In the genomic region with DNA sequence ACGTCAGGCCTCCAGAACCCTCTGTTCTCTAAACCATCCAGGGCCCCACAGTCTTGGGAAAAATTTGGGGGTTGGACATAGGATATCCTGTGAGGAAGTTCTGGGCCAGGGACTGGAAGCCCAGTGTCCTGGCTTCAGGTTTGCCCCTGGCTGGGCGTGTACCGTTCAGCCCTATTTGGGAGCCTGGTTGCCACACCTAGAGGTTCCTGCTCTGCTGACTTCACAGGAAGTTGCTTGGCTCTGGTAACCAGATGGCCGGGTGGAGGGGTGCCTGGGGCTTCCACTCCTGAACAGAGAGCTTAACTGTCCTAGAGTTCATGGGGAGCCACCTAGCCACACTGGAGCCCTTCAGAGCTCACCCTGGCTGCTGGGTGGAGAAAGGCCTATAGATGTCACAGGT, we compare ENCODE assay signal across 1 cellular context.
TF ChIP-seq lines count a peak whose summit lies in the region.

No MANE protein-coding gene starts in this region.

TF ChIP-seq in GM12878, 131 proteins besides CTCF, POLR2A, EP300 and RAD21:
- TF ChIP-seq SPI1 (IDR thresholded peaks at IDR 0.05; ENCODE audit: borderline replicate concordance, insufficient read depth, low read depth, low read length) (no peak), ZNF384 (IDR thresholded peaks at IDR 0.05; ENCODE audit: borderline replicate concordance, low read depth, low read length) (no peak), LARP7 (IDR thresholded peaks at IDR 0.05) (no peak)
- TF ChIP-seq, protein P1, sequence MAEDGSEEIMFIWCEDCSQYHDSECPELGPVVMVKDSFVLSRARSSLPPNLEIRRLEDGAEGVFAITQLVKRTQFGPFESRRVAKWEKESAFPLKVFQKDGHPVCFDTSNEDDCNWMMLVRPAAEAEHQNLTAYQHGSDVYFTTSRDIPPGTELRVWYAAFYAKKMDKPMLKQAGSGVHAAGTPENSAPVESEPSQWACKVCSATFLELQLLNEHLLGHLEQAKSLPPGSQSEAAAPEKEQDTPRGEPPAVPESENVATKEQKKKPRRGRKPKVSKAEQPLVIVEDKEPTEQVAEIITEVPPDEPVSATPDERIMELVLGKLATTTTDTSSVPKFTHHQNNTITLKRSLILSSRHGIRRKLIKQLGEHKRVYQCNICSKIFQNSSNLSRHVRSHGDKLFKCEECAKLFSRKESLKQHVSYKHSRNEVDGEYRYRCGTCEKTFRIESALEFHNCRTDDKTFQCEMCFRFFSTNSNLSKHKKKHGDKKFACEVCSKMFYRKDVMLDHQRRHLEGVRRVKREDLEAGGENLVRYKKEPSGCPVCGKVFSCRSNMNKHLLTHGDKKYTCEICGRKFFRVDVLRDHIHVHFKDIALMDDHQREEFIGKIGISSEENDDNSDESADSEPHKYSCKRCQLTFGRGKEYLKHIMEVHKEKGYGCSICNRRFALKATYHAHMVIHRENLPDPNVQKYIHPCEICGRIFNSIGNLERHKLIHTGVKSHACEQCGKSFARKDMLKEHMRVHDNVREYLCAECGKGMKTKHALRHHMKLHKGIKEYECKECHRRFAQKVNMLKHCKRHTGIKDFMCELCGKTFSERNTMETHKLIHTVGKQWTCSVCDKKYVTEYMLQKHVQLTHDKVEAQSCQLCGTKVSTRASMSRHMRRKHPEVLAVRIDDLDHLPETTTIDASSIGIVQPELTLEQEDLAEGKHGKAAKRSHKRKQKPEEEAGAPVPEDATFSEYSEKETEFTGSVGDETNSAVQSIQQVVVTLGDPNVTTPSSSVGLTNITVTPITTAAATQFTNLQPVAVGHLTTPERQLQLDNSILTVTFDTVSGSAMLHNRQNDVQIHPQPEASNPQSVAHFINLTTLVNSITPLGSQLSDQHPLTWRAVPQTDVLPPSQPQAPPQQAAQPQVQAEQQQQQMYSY (CRISPR knock-in tag; IDR thresholded peaks at IDR 0.05): no peak
- TF ChIP-seq, protein P2, sequence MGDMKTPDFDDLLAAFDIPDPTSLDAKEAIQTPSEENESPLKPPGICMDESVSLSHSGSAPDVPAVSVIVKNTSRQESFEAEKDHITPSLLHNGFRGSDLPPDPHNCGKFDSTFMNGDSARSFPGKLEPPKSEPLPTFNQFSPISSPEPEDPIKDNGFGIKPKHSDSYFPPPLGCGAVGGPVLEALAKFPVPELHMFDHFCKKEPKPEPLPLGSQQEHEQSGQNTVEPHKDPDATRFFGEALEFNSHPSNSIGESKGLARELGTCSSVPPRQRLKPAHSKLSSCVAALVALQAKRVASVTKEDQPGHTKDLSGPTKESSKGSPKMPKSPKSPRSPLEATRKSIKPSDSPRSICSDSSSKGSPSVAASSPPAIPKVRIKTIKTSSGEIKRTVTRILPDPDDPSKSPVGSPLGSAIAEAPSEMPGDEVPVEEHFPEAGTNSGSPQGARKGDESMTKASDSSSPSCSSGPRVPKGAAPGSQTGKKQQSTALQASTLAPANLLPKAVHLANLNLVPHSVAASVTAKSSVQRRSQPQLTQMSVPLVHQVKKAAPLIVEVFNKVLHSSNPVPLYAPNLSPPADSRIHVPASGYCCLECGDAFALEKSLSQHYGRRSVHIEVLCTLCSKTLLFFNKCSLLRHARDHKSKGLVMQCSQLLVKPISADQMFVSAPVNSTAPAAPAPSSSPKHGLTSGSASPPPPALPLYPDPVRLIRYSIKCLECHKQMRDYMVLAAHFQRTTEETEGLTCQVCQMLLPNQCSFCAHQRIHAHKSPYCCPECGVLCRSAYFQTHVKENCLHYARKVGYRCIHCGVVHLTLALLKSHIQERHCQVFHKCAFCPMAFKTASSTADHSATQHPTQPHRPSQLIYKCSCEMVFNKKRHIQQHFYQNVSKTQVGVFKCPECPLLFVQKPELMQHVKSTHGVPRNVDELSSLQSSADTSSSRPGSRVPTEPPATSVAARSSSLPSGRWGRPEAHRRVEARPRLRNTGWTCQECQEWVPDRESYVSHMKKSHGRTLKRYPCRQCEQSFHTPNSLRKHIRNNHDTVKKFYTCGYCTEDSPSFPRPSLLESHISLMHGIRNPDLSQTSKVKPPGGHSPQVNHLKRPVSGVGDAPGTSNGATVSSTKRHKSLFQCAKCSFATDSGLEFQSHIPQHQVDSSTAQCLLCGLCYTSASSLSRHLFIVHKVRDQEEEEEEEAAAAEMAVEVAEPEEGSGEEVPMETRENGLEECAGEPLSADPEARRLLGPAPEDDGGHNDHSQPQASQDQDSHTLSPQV (IDR thresholded peaks at IDR 0.05): no peak
